1 cellular context compared by ENCODE assay signal in the genomic region with DNA sequence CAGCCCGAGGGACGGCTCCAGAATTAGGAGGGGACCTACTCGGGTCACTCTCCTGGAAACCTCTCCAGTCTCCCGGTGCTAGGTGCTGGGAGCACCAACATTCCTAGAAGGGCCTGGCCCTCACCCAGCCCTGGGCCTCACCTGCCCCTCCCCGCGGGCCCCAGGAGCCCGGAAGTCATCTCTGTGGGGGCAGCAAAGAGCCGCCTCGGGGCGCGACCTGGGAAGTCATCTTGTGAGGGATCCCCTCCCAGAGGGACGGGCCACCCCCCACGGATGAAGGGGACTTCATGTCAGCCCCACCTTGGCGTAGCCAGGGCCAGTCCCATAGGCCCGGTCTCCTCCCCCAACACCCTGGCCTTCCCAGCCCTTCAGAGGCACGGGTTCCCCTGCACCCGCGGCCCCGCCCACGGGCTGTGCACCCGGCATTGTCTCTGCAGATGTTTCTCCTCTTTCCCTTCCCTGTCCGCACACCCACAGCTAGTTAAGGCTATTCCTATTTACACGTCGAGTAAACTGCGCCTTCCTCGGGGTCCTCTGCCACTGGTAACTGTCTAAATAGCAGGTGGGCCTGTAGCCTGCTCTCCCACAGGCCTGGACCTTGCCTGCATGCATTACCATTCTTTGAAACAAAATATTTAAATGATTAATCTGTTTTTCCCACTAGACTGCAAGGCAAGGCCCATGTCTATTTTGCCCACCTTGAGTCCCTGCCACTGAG.
TF ChIP-seq lines count a peak whose summit lies in the region.

No MANE protein-coding gene starts in this region.

TF ChIP-seq in HepG2, 621 proteins besides CTCF, POLR2A, EP300 and RAD21 (continued from another document and continues in another):
- TF ChIP-seq, protein P1, sequence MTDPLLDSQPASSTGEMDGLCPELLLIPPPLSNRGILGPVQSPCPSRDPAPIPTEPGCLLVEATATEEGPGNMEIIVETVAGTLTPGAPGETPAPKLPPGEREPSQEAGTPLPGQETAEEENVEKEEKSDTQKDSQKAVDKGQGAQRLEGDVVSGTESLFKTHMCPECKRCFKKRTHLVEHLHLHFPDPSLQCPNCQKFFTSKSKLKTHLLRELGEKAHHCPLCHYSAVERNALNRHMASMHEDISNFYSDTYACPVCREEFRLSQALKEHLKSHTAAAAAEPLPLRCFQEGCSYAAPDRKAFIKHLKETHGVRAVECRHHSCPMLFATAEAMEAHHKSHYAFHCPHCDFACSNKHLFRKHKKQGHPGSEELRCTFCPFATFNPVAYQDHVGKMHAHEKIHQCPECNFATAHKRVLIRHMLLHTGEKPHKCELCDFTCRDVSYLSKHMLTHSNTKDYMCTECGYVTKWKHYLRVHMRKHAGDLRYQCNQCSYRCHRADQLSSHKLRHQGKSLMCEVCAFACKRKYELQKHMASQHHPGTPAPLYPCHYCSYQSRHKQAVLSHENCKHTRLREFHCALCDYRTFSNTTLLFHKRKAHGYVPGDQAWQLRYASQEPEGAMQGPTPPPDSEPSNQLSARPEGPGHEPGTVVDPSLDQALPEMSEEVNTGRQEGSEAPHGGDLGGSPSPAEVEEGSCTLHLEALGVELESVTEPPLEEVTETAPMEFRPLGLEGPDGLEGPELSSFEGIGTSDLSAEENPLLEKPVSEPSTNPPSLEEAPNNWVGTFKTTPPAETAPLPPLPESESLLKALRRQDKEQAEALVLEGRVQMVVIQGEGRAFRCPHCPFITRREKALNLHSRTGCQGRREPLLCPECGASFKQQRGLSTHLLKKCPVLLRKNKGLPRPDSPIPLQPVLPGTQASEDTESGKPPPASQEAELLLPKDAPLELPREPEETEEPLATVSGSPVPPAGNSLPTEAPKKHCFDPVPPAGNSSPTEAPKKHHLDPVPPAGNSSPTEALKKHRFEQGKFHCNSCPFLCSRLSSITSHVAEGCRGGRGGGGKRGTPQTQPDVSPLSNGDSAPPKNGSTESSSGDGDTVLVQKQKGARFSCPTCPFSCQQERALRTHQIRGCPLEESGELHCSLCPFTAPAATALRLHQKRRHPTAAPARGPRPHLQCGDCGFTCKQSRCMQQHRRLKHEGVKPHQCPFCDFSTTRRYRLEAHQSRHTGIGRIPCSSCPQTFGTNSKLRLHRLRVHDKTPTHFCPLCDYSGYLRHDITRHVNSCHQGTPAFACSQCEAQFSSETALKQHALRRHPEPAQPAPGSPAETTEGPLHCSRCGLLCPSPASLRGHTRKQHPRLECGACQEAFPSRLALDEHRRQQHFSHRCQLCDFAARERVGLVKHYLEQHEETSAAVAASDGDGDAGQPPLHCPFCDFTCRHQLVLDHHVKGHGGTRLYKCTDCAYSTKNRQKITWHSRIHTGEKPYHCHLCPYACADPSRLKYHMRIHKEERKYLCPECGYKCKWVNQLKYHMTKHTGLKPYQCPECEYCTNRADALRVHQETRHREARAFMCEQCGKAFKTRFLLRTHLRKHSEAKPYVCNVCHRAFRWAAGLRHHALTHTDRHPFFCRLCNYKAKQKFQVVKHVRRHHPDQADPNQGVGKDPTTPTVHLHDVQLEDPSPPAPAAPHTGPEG (CRISPR knock-in tag; IDR thresholded peaks at IDR 0.05): no peak
- TF ChIP-seq HINFP (CRISPR knock-in tag; IDR thresholded peaks at IDR 0.05; ENCODE audit: low read depth): peak; percentile 13; the same call in 1 of the 2 replicates
- peak; percentile 43; the same call in 1 of the 2 replicates for TF ChIP-seq TFAP4 (IDR thresholded peaks at IDR 0.05; ENCODE audit: borderline replicate concordance, low read depth)
- no peak for TF ChIP-seq HDAC6 (IDR thresholded peaks at IDR 0.05; ENCODE audit: low read depth, low read length)
- no peak for TF ChIP-seq ZNF570 (CRISPR knock-in tag; IDR thresholded peaks at IDR 0.05; ENCODE audit: borderline replicate concordance)
- TF ChIP-seq, protein P2, sequence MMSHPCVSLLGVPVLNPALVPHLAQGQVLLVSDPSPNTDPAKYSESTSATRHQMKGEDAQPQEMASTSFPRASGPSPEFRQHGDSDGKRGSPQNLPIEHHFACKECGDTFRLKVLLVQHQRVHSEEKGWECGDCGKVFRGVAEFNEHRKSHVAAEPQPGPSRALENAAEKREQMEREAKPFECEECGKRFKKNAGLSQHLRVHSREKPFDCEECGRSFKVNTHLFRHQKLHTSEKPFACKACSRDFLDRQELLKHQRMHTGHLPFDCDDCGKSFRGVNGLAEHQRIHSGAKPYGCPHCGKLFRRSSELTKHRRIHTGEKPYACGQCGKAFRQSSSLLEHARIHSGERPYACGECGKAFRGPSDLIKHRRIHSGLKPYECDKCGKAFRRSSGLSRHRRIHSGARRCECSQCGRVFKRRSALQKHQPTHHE (CRISPR knock-in tag; IDR thresholded peaks at IDR 0.05; ENCODE audit: borderline replicate concordance): no peak
- TF ChIP-seq ZNF414 (CRISPR knock-in tag; IDR thresholded peaks at IDR 0.05): no peak; the same call in 1 of the 2 replicates
- peak; percentile 82 for TF ChIP-seq MTERF4 (CRISPR knock-in tag; IDR thresholded peaks at IDR 0.05)
- TF ChIP-seq MYC (CRISPR knock-in tag; IDR thresholded peaks at IDR 0.05; ENCODE audit: borderline replicate concordance): peak; percentile 64; the same call in 1 of the 2 replicates
- TF ChIP-seq THYN1 (CRISPR knock-in tag; IDR thresholded peaks at IDR 0.05; ENCODE audit: borderline replicate concordance, low read depth): peak; percentile 87; the same call in 1 of the 2 replicates
- TF ChIP-seq ZNF10 (CRISPR knock-in tag; IDR thresholded peaks at IDR 0.05; ENCODE audit: borderline replicate concordance, low read depth): no peak
- TF ChIP-seq MATR3 (CRISPR knock-in tag; IDR thresholded peaks at IDR 0.05): no peak
- TF ChIP-seq, protein P3, sequence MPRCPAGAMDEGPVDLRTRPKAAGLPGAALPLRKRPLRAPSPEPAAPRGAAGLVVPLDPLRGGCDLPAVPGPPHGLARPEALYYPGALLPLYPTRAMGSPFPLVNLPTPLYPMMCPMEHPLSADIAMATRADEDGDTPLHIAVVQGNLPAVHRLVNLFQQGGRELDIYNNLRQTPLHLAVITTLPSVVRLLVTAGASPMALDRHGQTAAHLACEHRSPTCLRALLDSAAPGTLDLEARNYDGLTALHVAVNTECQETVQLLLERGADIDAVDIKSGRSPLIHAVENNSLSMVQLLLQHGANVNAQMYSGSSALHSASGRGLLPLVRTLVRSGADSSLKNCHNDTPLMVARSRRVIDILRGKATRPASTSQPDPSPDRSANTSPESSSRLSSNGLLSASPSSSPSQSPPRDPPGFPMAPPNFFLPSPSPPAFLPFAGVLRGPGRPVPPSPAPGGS (CRISPR knock-in tag; IDR thresholded peaks at IDR 0.05): no peak
- TF ChIP-seq REPIN1 (CRISPR knock-in tag; IDR thresholded peaks at IDR 0.05; ENCODE audit: borderline replicate concordance, low read depth): no peak
- TF ChIP-seq SRSF4 (IDR thresholded peaks at IDR 0.05; ENCODE audit: low read depth, low read length, poor library complexity, severe bottlenecking): no peak
- no peak for TF ChIP-seq DPF2 (CRISPR knock-in tag; IDR thresholded peaks at IDR 0.05; ENCODE audit: borderline replicate concordance, low read depth)
- no peak for TF ChIP-seq ZNF235 (CRISPR knock-in tag; IDR thresholded peaks at IDR 0.05; ENCODE audit: borderline replicate concordance)
- TF ChIP-seq GTF3A (CRISPR knock-in tag; conservative IDR thresholded peaks at IDR 0.05): no peak
- TF ChIP-seq ZNF740 (CRISPR knock-in tag; IDR thresholded peaks at IDR 0.05): 0 out of 2 replicates have a peak, but pooled peaks have one; percentile 12
- TF ChIP-seq, protein P4, sequence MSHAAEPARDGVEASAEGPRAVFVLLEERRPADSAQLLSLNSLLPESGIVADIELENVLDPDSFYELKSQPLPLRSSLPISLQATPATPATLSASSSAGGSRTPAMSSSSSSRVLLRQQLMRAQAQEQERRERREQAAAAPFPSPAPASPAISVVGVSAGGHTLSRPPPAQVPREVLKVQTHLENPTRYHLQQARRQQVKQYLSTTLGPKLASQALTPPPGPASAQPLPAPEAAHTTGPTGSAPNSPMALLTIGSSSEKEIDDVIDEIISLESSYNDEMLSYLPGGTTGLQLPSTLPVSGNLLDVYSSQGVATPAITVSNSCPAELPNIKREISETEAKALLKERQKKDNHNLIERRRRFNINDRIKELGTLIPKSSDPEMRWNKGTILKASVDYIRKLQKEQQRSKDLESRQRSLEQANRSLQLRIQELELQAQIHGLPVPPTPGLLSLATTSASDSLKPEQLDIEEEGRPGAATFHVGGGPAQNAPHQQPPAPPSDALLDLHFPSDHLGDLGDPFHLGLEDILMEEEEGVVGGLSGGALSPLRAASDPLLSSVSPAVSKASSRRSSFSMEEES (CRISPR knock-in tag; IDR thresholded peaks at IDR 0.05): peak; percentile 75
- TF ChIP-seq ZMYM3 (CRISPR knock-in tag; IDR thresholded peaks at IDR 0.05): no peak
- no peak for TF ChIP-seq FOXJ3 (CRISPR knock-in tag; IDR thresholded peaks at IDR 0.05; ENCODE audit: borderline replicate concordance)
- peak; percentile 29 for TF ChIP-seq ZEB1 (IDR thresholded peaks at IDR 0.05; ENCODE audit: insufficient replicate concordance, low read depth)
- TF ChIP-seq ZBTB49 (CRISPR knock-in tag; IDR thresholded peaks at IDR 0.05; ENCODE audit: borderline replicate concordance): no peak
- TF ChIP-seq, protein P5, sequence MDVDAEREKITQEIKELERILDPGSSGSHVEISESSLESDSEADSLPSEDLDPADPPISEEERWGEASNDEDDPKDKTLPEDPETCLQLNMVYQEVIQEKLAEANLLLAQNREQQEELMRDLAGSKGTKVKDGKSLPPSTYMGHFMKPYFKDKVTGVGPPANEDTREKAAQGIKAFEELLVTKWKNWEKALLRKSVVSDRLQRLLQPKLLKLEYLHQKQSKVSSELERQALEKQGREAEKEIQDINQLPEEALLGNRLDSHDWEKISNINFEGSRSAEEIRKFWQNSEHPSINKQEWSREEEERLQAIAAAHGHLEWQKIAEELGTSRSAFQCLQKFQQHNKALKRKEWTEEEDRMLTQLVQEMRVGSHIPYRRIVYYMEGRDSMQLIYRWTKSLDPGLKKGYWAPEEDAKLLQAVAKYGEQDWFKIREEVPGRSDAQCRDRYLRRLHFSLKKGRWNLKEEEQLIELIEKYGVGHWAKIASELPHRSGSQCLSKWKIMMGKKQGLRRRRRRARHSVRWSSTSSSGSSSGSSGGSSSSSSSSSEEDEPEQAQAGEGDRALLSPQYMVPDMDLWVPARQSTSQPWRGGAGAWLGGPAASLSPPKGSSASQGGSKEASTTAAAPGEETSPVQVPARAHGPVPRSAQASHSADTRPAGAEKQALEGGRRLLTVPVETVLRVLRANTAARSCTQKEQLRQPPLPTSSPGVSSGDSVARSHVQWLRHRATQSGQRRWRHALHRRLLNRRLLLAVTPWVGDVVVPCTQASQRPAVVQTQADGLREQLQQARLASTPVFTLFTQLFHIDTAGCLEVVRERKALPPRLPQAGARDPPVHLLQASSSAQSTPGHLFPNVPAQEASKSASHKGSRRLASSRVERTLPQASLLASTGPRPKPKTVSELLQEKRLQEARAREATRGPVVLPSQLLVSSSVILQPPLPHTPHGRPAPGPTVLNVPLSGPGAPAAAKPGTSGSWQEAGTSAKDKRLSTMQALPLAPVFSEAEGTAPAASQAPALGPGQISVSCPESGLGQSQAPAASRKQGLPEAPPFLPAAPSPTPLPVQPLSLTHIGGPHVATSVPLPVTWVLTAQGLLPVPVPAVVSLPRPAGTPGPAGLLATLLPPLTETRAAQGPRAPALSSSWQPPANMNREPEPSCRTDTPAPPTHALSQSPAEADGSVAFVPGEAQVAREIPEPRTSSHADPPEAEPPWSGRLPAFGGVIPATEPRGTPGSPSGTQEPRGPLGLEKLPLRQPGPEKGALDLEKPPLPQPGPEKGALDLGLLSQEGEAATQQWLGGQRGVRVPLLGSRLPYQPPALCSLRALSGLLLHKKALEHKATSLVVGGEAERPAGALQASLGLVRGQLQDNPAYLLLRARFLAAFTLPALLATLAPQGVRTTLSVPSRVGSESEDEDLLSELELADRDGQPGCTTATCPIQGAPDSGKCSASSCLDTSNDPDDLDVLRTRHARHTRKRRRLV (CRISPR knock-in tag; IDR thresholded peaks at IDR 0.05): no peak
